Comparison of ENCODE assay signal across 1 cellular context in genomic region chr5:157464518-157465171, GRCh38.
TF ChIP-seq lines count a peak whose summit lies in the region.

No MANE protein-coding gene starts in this region.

TF ChIP-seq in K562, 482 proteins besides CTCF, POLR2A, EP300 and RAD21 (continued from another document and continues in another):
- TF ChIP-seq, protein P1, sequence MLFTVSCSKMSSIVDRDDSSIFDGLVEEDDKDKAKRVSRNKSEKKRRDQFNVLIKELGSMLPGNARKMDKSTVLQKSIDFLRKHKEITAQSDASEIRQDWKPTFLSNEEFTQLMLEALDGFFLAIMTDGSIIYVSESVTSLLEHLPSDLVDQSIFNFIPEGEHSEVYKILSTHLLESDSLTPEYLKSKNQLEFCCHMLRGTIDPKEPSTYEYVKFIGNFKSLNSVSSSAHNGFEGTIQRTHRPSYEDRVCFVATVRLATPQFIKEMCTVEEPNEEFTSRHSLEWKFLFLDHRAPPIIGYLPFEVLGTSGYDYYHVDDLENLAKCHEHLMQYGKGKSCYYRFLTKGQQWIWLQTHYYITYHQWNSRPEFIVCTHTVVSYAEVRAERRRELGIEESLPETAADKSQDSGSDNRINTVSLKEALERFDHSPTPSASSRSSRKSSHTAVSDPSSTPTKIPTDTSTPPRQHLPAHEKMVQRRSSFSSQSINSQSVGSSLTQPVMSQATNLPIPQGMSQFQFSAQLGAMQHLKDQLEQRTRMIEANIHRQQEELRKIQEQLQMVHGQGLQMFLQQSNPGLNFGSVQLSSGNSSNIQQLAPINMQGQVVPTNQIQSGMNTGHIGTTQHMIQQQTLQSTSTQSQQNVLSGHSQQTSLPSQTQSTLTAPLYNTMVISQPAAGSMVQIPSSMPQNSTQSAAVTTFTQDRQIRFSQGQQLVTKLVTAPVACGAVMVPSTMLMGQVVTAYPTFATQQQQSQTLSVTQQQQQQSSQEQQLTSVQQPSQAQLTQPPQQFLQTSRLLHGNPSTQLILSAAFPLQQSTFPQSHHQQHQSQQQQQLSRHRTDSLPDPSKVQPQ (CRISPR knock-in tag; IDR thresholded peaks at IDR 0.05; ENCODE audit: borderline replicate concordance), result no peak
- TF ChIP-seq SNAPC5 (CRISPR knock-in tag; IDR thresholded peaks at IDR 0.05), result no peak
- TF ChIP-seq ZNF507 (tag; conservative IDR thresholded peaks at IDR 0.05), result no peak
- TF ChIP-seq TRIM25 (IDR thresholded peaks at IDR 0.05; ENCODE audit: borderline replicate concordance), result no peak
- TF ChIP-seq STAT5B (CRISPR knock-in tag; IDR thresholded peaks at IDR 0.05), result no peak
- no peak for TF ChIP-seq ZNF76 (CRISPR knock-in tag; IDR thresholded peaks at IDR 0.05; ENCODE audit: borderline replicate concordance)
- TF ChIP-seq ZNF143 (CRISPR knock-in tag; IDR thresholded peaks at IDR 0.05), result no peak
- TF ChIP-seq ZNF780A (CRISPR knock-in tag; IDR thresholded peaks at IDR 0.05), result no peak
- TF ChIP-seq ELF2 (CRISPR knock-in tag; IDR thresholded peaks at IDR 0.05), result no peak
- TF ChIP-seq, protein P2, sequence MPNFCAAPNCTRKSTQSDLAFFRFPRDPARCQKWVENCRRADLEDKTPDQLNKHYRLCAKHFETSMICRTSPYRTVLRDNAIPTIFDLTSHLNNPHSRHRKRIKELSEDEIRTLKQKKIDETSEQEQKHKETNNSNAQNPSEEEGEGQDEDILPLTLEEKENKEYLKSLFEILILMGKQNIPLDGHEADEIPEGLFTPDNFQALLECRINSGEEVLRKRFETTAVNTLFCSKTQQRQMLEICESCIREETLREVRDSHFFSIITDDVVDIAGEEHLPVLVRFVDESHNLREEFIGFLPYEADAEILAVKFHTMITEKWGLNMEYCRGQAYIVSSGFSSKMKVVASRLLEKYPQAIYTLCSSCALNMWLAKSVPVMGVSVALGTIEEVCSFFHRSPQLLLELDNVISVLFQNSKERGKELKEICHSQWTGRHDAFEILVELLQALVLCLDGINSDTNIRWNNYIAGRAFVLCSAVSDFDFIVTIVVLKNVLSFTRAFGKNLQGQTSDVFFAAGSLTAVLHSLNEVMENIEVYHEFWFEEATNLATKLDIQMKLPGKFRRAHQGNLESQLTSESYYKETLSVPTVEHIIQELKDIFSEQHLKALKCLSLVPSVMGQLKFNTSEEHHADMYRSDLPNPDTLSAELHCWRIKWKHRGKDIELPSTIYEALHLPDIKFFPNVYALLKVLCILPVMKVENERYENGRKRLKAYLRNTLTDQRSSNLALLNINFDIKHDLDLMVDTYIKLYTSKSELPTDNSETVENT (CRISPR knock-in tag; IDR thresholded peaks at IDR 0.05), result no peak
- TF ChIP-seq ZEB2 (IDR thresholded peaks at IDR 0.05), result no peak; the same call in 1 of the 2 replicates
- TF ChIP-seq NFE2 (IDR thresholded peaks at IDR 0.05; ENCODE audit: low read depth), result peak; percentile 82
- no peak for TF ChIP-seq HNRNPUL1 (IDR thresholded peaks at IDR 0.05; ENCODE audit: low read length)
- no peak for TF ChIP-seq SNIP1 (IDR thresholded peaks at IDR 0.05; ENCODE audit: low read depth)
- TF ChIP-seq, protein P3, sequence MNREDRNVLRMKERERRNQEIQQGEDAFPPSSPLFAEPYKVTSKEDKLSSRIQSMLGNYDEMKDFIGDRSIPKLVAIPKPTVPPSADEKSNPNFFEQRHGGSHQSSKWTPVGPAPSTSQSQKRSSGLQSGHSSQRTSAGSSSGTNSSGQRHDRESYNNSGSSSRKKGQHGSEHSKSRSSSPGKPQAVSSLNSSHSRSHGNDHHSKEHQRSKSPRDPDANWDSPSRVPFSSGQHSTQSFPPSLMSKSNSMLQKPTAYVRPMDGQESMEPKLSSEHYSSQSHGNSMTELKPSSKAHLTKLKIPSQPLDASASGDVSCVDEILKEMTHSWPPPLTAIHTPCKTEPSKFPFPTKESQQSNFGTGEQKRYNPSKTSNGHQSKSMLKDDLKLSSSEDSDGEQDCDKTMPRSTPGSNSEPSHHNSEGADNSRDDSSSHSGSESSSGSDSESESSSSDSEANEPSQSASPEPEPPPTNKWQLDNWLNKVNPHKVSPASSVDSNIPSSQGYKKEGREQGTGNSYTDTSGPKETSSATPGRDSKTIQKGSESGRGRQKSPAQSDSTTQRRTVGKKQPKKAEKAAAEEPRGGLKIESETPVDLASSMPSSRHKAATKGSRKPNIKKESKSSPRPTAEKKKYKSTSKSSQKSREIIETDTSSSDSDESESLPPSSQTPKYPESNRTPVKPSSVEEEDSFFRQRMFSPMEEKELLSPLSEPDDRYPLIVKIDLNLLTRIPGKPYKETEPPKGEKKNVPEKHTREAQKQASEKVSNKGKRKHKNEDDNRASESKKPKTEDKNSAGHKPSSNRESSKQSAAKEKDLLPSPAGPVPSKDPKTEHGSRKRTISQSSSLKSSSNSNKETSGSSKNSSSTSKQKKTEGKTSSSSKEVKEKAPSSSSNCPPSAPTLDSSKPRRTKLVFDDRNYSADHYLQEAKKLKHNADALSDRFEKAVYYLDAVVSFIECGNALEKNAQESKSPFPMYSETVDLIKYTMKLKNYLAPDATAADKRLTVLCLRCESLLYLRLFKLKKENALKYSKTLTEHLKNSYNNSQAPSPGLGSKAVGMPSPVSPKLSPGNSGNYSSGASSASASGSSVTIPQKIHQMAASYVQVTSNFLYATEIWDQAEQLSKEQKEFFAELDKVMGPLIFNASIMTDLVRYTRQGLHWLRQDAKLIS (CRISPR knock-in tag; IDR thresholded peaks at IDR 0.05), result no peak
- TF ChIP-seq LEF1 (IDR thresholded peaks at IDR 0.05), result peak; percentile 42; the same call in 1 of the 2 replicates
- TF ChIP-seq DIDO1 (tag; IDR thresholded peaks at IDR 0.05; ENCODE audit: low read depth), result no peak
- no peak for TF ChIP-seq MCM3 (IDR thresholded peaks at IDR 0.05)
- TF ChIP-seq, protein P4, sequence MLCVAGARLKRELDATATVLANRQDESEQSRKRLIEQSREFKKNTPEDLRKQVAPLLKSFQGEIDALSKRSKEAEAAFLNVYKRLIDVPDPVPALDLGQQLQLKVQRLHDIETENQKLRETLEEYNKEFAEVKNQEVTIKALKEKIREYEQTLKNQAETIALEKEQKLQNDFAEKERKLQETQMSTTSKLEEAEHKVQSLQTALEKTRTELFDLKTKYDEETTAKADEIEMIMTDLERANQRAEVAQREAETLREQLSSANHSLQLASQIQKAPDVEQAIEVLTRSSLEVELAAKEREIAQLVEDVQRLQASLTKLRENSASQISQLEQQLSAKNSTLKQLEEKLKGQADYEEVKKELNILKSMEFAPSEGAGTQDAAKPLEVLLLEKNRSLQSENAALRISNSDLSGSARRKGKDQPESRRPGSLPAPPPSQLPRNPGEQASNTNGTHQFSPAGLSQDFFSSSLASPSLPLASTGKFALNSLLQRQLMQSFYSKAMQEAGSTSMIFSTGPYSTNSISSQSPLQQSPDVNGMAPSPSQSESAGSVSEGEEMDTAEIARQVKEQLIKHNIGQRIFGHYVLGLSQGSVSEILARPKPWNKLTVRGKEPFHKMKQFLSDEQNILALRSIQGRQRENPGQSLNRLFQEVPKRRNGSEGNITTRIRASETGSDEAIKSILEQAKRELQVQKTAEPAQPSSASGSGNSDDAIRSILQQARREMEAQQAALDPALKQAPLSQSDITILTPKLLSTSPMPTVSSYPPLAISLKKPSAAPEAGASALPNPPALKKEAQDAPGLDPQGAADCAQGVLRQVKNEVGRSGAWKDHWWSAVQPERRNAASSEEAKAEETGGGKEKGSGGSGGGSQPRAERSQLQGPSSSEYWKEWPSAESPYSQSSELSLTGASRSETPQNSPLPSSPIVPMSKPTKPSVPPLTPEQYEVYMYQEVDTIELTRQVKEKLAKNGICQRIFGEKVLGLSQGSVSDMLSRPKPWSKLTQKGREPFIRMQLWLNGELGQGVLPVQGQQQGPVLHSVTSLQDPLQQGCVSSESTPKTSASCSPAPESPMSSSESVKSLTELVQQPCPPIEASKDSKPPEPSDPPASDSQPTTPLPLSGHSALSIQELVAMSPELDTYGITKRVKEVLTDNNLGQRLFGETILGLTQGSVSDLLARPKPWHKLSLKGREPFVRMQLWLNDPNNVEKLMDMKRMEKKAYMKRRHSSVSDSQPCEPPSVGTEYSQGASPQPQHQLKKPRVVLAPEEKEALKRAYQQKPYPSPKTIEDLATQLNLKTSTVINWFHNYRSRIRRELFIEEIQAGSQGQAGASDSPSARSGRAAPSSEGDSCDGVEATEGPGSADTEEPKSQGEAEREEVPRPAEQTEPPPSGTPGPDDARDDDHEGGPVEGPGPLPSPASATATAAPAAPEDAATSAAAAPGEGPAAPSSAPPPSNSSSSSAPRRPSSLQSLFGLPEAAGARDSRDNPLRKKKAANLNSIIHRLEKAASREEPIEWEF (CRISPR knock-in tag; IDR thresholded peaks at IDR 0.05), result no peak
- TF ChIP-seq ZNF23 (CRISPR knock-in tag; IDR thresholded peaks at IDR 0.05), result no peak
- TF ChIP-seq CEBPB (tag; IDR thresholded peaks at IDR 0.05), result peak; percentile 97
- no peak for TF ChIP-seq CREB1 (IDR thresholded peaks at IDR 0.05)
- TF ChIP-seq CREB1 (CRISPR knock-in tag; IDR thresholded peaks at IDR 0.05), result no peak
- TF ChIP-seq RBM39 (optimal IDR thresholded peaks at IDR 0.05; ENCODE audit: low read depth, low read length), result no peak
- no peak for TF ChIP-seq ZNF12 (CRISPR knock-in tag; IDR thresholded peaks at IDR 0.05)
- TF ChIP-seq NCOA4 (IDR thresholded peaks at IDR 0.05; ENCODE audit: partially characterized antibody), result no peak
- no peak for TF ChIP-seq HDAC1 (IDR thresholded peaks at IDR 0.05)
- no peak for TF ChIP-seq CBFA2T2 (conservative IDR thresholded peaks at IDR 0.05)
- TF ChIP-seq ZNF785 (CRISPR knock-in tag; IDR thresholded peaks at IDR 0.05), result no peak
- peak; percentile 97 for TF ChIP-seq FOSL1 (tag; conservative IDR thresholded peaks at IDR 0.05)
- peak; percentile 88 for TF ChIP-seq SMARCA4 (IDR thresholded peaks at IDR 0.05)
- no peak for TF ChIP-seq SRSF7 (optimal IDR thresholded peaks at IDR 0.05; ENCODE audit: low read depth, low read length)
- no peak for TF ChIP-seq NR3C1 (CRISPR knock-in tag; IDR thresholded peaks at IDR 0.05)
- TF ChIP-seq BRCA1 (IDR thresholded peaks at IDR 0.05), result no peak
- no peak for TF ChIP-seq BRCA1 (CRISPR knock-in tag; IDR thresholded peaks at IDR 0.05)
